9 cellular contexts compared by ENCODE assay signal in genomic region chr12:14892726-14893442, GRCh38. TPM values are rescaled to one million over a fixed set of nuclear protein-coding genes. Genes with fewer than 3 reads are reported as not detected.
DNase-seq lines count a peak whose midpoint lies in the region; ATAC-seq and TF ChIP-seq lines count a peak whose summit lies in the region.
"Had no signal": no experiment of that assay in that cellular context is flagged by ENCODE, and none has a peak within 500 bp of the region (broad histone marks: within the 10 kb centered on the region; RNA-seq: fewer than 3 reads in every experiment).

No MANE protein-coding gene starts in this region.

- TF ChIP-seq POLR2A in esophagus muscularis mucosa (IDR thresholded peaks at IDR 0.05; ENCODE audit: low read depth), result no peak

- peaks cover 41% of the 10 kb centered on the region for H3K4me1 ChIP-seq in A673 (ENCODE audit: insufficient read depth, low read length, poor library complexity, severe bottlenecking)
- H3K4me1 ChIP-seq in esophagus muscularis mucosa, result peaks cover 9 to 64% (median 52%) of the 10 kb centered on the region in 4 donors
- peaks cover 0 to 9% of the 10 kb centered on the region in 2 donors for H3K4me1 ChIP-seq in muscle layer of duodenum (ENCODE audit: control insufficient read depth in 1 of 2, insufficient read depth in 2 of 2, low read length in 2 of 2)

- no peak overlapping the region for H3K4me3 ChIP-seq in A673 (ENCODE audit: low read depth, low read length, poor library complexity, severe bottlenecking)
- H3K4me3 ChIP-seq in esophagus muscularis mucosa, result peak overlapping the region in 1 of 4 donors; percentile 7
- H3K4me3 ChIP-seq in muscle layer of duodenum (ENCODE audit: low read depth in 1 of 2, low read length in 2 of 2), result no peak overlapping the region

- CTCF ChIA-PET in A673 (lab: Charles Lee), result interaction anchor here (1.3 kb wide), 1 partner anchor 103 kb away, joined by 3 read pairs; no protein-coding TSS in a partner anchor

- POLR2A ChIA-PET in A673 (lab: Charles Lee; ENCODE audit: low non-redundant PET), result no interaction called here

- intact Hi-C loops in A673 (cut with micrococcal nuclease; ENCODE audit: unreplicated experiment), result no loop called here
- intact Hi-C loops in esophagus muscularis mucosa (cut with DNase I), result no loop called here

- no TSS peak for BruUV-seq in A673 (replicated peaks; lab: Mats Ljungman, UMichigan)

- 60% methylated on average over 6 of the region's 6 CpGs for WGBS in esophagus muscularis mucosa

- H3K27me3 ChIP-seq in A673 (replicated peaks; ENCODE audit: insufficient read depth, low read depth, low read length, poor library complexity), result no peaks in the 10 kb centered on the region
- no peaks in the 10 kb centered on the region for H3K27me3 ChIP-seq in esophagus muscularis mucosa
- H3K27me3 ChIP-seq in muscle layer of duodenum (ENCODE audit: low read depth, low read length), result no peaks in the 10 kb centered on the region

- peak overlapping the region; percentile 81 for H3K27ac ChIP-seq in A673 (ENCODE audit: low read depth, low read length, poor library complexity, severe bottlenecking)
- H3K27ac ChIP-seq in esophagus muscularis mucosa (replicated peaks in 1 of 4), result peak overlapping the region; percentile 74 to 82 (median 78)
- peak overlapping the region; percentile 73 for H3K27ac ChIP-seq in muscle layer of duodenum (ENCODE audit: low read length)

- peak; percentile 50 for TF ChIP-seq CTCF in A673 (conservative IDR thresholded peaks at IDR 0.05; ENCODE audit: low read depth, low read length)
- TF ChIP-seq CTCF in esophagus muscularis mucosa (IDR thresholded peaks at IDR 0.05), result peak; percentile 15 to 31 (median 31)

- DNase-seq in A673 (ENCODE audit: low spot score) (peak; percentile 53), NCI-H1694 (lab: John Stamatoyannopoulos, UW) (peak; percentile 30), esophagus muscularis mucosa (ENCODE audit: extremely low spot score) (no peak), NCI-H1105 (lab: John Stamatoyannopoulos, UW) (no peak), Kasumi-1 (lab: John Stamatoyannopoulos, UW) (no peak), COLO668 (lab: John Stamatoyannopoulos, UW; ENCODE audit: unreplicated experiment) (no peak)
- DNase-seq: activated gamma-delta T cell treated with Interleukin-2 at 50 U/mL for 16 hours had no signal

- no peak for TF ChIP-seq EP300 in esophagus muscularis mucosa (IDR thresholded peaks at IDR 0.05)

- ATAC-seq in HG03175 (IDR thresholded peaks at IDR 0.05; ENCODE audit: unreplicated experiment), result no peak

- H3K9me3 ChIP-seq in A673 (ENCODE audit: low read depth, low read length, poor library complexity, severe bottlenecking), result no peaks in the 10 kb centered on the region
- H3K9me3 ChIP-seq in esophagus muscularis mucosa, result no peaks in the 10 kb centered on the region
- no peaks in the 10 kb centered on the region for H3K9me3 ChIP-seq in muscle layer of duodenum (ENCODE audit: control insufficient read depth in 1 of 2, low read length in 2 of 2)

- H3K36me3 ChIP-seq in A673 (ENCODE audit: insufficient read depth, low read length, poor library complexity, severe bottlenecking), result no peaks in the 10 kb centered on the region
- no peaks in the 10 kb centered on the region for H3K36me3 ChIP-seq in esophagus muscularis mucosa
- no peaks in the 10 kb centered on the region for H3K36me3 ChIP-seq in muscle layer of duodenum (ENCODE audit: control insufficient read depth in 1 of 2, insufficient read depth in 2 of 2, low read length in 2 of 2)

RNA-seq across cellular contexts. Expression of gene MGP, which starts 7.2 kb away (rescaled TPM):
- total RNA-seq in A673 (2021) (not detected in 2 replicates), esophagus muscularis mucosa (100 to 1,000 TPM; 604 to 929 (median 711) TPM)

RNA-seq across cellular contexts. Expression of gene ERP27, which starts 45.5 kb away (rescaled TPM):
- total RNA-seq in A673 (2021) (not detected in 2 replicates), esophagus muscularis mucosa (1 to 10 TPM in 1 of 4 donors, under 1 TPM in 2, not detected in 1; 0.33 to 1.0 (median 0.58) TPM)

RNA-seq across cellular contexts. Expression of gene ART4, which starts 49.6 kb away (rescaled TPM):
- not detected in 2 replicates for total RNA-seq in A673 (2021)
- 1 to 10 TPM in 3 of 4 donors, under 1 TPM in 1; 0.83 to 2.7 (median 1.9) TPM for total RNA-seq in esophagus muscularis mucosa

Comparison
In these comparisons a context has a peak if more than half of its experiments do, and no peak if none do; other contexts are left out.
1. DNase-seq: peak in A673 (single experiment) and NCI-H1694 (single experiment); none in esophagus muscularis mucosa (single experiment), NCI-H1105 (single experiment), Kasumi-1 (0 of 2) and COLO668 (single experiment).
2. RNA of gene MGP, which starts 7.2 kb away (total RNA-seq): 604 to 929 TPM in esophagus muscularis mucosa; not detected in A673; every median in the first group is over 100 times any median in the second.
3. Peak in every context shown above with its lines, with median percentiles within 50 percentile points of each other: H3K27ac ChIP-seq.